In genomic region chr1:204503122-204503912, GRCh38 we compare ENCODE assay signal across 8 cellular contexts. TPM values are rescaled to one million over a fixed set of nuclear protein-coding genes. Genes with fewer than 3 reads are reported as not detected.
DNase-seq lines count a peak whose midpoint lies in the region; ATAC-seq lines count a peak whose summit lies in the region.

No MANE protein-coding gene starts in this region.

- intact Hi-C loops in aorta (cut with DNase I) = loop anchor here (1.0 to 2.0 kb wide), 3 partner anchors 57 to 73 kb away; no protein-coding TSS in a partner anchor

- ATAC-seq in central memory CD8-positive, alpha-beta T cell (replicated peaks; ENCODE audit: extremely low read depth, poor library complexity, severe bottlenecking) = no peak
- ATAC-seq in aorta (ENCODE audit: low FRiP score) (no peak), GM21515 (IDR thresholded peaks at IDR 0.05; ENCODE audit: unreplicated experiment) (no peak)

- H3K4me1 ChIP-seq in mesenchymal stem cell (ENCODE audit: control insufficient read depth, insufficient read depth, low read depth, low read length) = no peaks in the 10 kb centered on the region
- H3K4me1 ChIP-seq in aorta (ENCODE audit: control insufficient read depth in 1 of 2, insufficient read depth in 2 of 2, low read length in 2 of 2) = no peaks in the 10 kb centered on the region

- H3K4me2 ChIP-seq in mesenchymal stem cell (ENCODE audit: low read length, poor library complexity, severe bottlenecking) = peak overlapping the region; percentile 7

- no peak overlapping the region for H4K91ac ChIP-seq in mesenchymal stem cell (ENCODE audit: low read length)

- no peak overlapping the region for H3K14ac ChIP-seq in mesenchymal stem cell (ENCODE audit: low read length in 2 of 2)

- no peak overlapping the region for H3K18ac ChIP-seq in mesenchymal stem cell (ENCODE audit: low read depth in 1 of 2, low read length in 2 of 2)

- H3K27me3 ChIP-seq in mesenchymal stem cell (ENCODE audit: control insufficient read depth in 1 of 2, insufficient read depth in 1 of 2, low read length in 2 of 2) (peaks cover 1 to 3% of the 10 kb centered on the region in 2 experiments), aorta (ENCODE audit: control insufficient read depth in 1 of 2, insufficient read depth in 2 of 2, low read length in 1 of 2) (no peaks in the 10 kb centered on the region)

- 34% methylated on average over 4 of the region's 7 CpGs for WGBS in mesenchymal stem cell
- 27% methylated on average over 7 of the region's 7 CpGs for WGBS in aorta, 2 donors

- H4K8ac ChIP-seq in mesenchymal stem cell (ENCODE audit: low read length) = no peak overlapping the region

- H3K4me3 Mint-ChIP-seq in central memory CD8-positive, alpha-beta T cell = no peak overlapping the region

- H2BK15ac ChIP-seq in mesenchymal stem cell (ENCODE audit: low read depth, poor library complexity, severe bottlenecking) = no peak overlapping the region

- H3K4me1 Mint-ChIP-seq in central memory CD8-positive, alpha-beta T cell = peaks cover 35% of the 10 kb centered on the region

- H2BK5ac ChIP-seq in mesenchymal stem cell (ENCODE audit: low read depth, low read length, poor library complexity, severe bottlenecking) = no peak overlapping the region

- peaks cover 22% of the 10 kb centered on the region for H3K36me3 Mint-ChIP-seq in central memory CD8-positive, alpha-beta T cell (ENCODE audit: insufficient read depth)

- H3K4me3 ChIP-seq in Jurkat, Clone E6-1 (ENCODE audit: low read length) = no peak overlapping the region
- H3K4me3 ChIP-seq in mesenchymal stem cell (ENCODE audit: insufficient read depth in 1 of 2, low read depth in 1 of 2, low read length in 2 of 2) = no peak overlapping the region
- no peak overlapping the region for H3K4me3 ChIP-seq in aorta (ENCODE audit: low read length in 2 of 2)

- H3K27me3 Mint-ChIP-seq in central memory CD8-positive, alpha-beta T cell = peaks cover 10% of the 10 kb centered on the region

- H3K9me3 Mint-ChIP-seq in central memory CD8-positive, alpha-beta T cell = peaks cover 6% of the 10 kb centered on the region

- H3K23ac ChIP-seq in mesenchymal stem cell (ENCODE audit: low read length in 2 of 2) = no peak overlapping the region

- peak overlapping the region; percentile 22 for H3K27ac Mint-ChIP-seq in central memory CD8-positive, alpha-beta T cell (ENCODE audit: low read depth)

- H2AK5ac ChIP-seq in mesenchymal stem cell (ENCODE audit: low read length, severe bottlenecking) = no peak overlapping the region

- H2BK120ac ChIP-seq in mesenchymal stem cell (ENCODE audit: low read depth, low read length) = no peak overlapping the region

- no peak overlapping the region for H3K4ac ChIP-seq in mesenchymal stem cell (ENCODE audit: low read depth in 1 of 2, low read length in 2 of 2)

- no peaks in the 10 kb centered on the region for H3K79me1 ChIP-seq in mesenchymal stem cell (replicated peaks; ENCODE audit: low read length, poor library complexity, severe bottlenecking)

- H3K27ac ChIP-seq in mesenchymal stem cell (ENCODE audit: low read length, poor library complexity, severe bottlenecking) (no peak overlapping the region), aorta (ENCODE audit: low read depth in 1 of 2, low read length in 2 of 2) (no peak overlapping the region)

- no peak overlapping the region for H2BK12ac ChIP-seq in mesenchymal stem cell (ENCODE audit: low read length in 2 of 2)

- H3K36me3 ChIP-seq in mesenchymal stem cell (ENCODE audit: control insufficient read depth in 1 of 2, insufficient read depth in 2 of 2, low read depth in 1 of 2, low read length in 2 of 2) = no peaks in the 10 kb centered on the region
- no peaks in the 10 kb centered on the region for H3K36me3 ChIP-seq in aorta (ENCODE audit: control insufficient read depth in 1 of 2, insufficient read depth in 2 of 2, low read length in 1 of 2)

- DNase-seq in DMS153 treated with DMSO at 0.1 percent for 48 hours (lab: John Stamatoyannopoulos, UW; ENCODE audit: unreplicated experiment) (peak; percentile 93), NOMO-1 (lab: John Stamatoyannopoulos, UW; ENCODE audit: unreplicated experiment in 2 of 2) (peak; percentile 20 to 82), mesenchymal stem cell (peak; percentile 79), aorta (no peak), T-helper 9 cell (no peak)
- peak; percentile 87 for DNase-seq in Jurkat, Clone E6-1 (ENCODE audit: low read depth, low spot score)
- peak in 1 of 2 donors; percentile 44 for DNase-seq in central memory CD8-positive, alpha-beta T cell (ENCODE audit: low spot score in 2 of 2)

- no peak overlapping the region for H2AFZ ChIP-seq in mesenchymal stem cell (ENCODE audit: low read depth, low read length)

- peak overlapping the region; percentile 0 for H3K9ac ChIP-seq in mesenchymal stem cell (ENCODE audit: low read length)

- H3K9me3 ChIP-seq in mesenchymal stem cell (ENCODE audit: control insufficient read depth, low read length) (peaks cover 5% of the 10 kb centered on the region), aorta (ENCODE audit: control insufficient read depth, low read length) (no peaks in the 10 kb centered on the region)

RNA-seq across cellular contexts. Expression of gene PIK3C2B, which starts 8.7 kb away (rescaled TPM):
- polyA plus RNA-seq in Jurkat, Clone E6-1 (2012; ENCODE audit: insufficient read depth, insufficient read length) = 7.5 TPM
- polyA plus RNA-seq in mesenchymal stem cell (2013, experiment 1 of 2) = 3.7 TPM
- polyA plus RNA-seq in mesenchymal stem cell (2013, experiment 2 of 2) = 3.8 TPM
- total RNA-seq in aorta = 10 to 100 TPM; 41.3 to 87.5 TPM
- polyA plus RNA-seq in aorta = 10 to 100 TPM in 1 of 2 donors, 1 to 10 TPM in 1; 9.3 to 12.4 TPM

RNA-seq across cellular contexts. Expression of gene MDM4, which starts 12.9 kb away (rescaled TPM):
- 6.0 TPM for polyA plus RNA-seq in Jurkat, Clone E6-1 (2012; ENCODE audit: insufficient read depth, insufficient read length)
- polyA plus RNA-seq in mesenchymal stem cell (2013, experiment 1 of 2) = 10.6 TPM
- polyA plus RNA-seq in mesenchymal stem cell (2013, experiment 2 of 2) = 9.5 TPM
- 100 to 1,000 TPM; 104 to 141 TPM for total RNA-seq in aorta
- polyA plus RNA-seq in aorta = 10 to 100 TPM in 1 of 2 donors, 1 to 10 TPM in 1; 4.8 to 11.0 TPM

Comparison
In these comparisons a context has a peak if more than half of its experiments do, and no peak if none do; other contexts are left out.
1. DNase-seq: peak in DMS153 treated with DMSO at 0.1 percent for 48 hours (single experiment), Jurkat, Clone E6-1 (single experiment), NOMO-1 (2 of 2) and mesenchymal stem cell (single experiment); none in aorta (0 of 2) and T-helper 9 cell (single experiment).